ENCODE assay signal across 9 cellular contexts in genomic region chr1:93109578-93109977, GRCh38.
"Had no signal": no experiment of that assay in that cellular context is flagged by ENCODE, and none has a peak within 500 bp of the region (broad histone marks: within the 10 kb centered on the region; RNA-seq: fewer than 3 reads in every experiment).

No MANE protein-coding gene starts in this region.

- ATAC-seq: naive thymus-derived CD4-positive, alpha-beta T cell had no signal

- H3K27ac Mint-ChIP-seq: memory B cell; naive thymus-derived CD4-positive, alpha-beta T cell had no signal

- H3K27me3 Mint-ChIP-seq: activated naive CD8-positive, alpha-beta T cell; memory B cell; naive thymus-derived CD4-positive, alpha-beta T cell had no signal

- H3K4me3 Mint-ChIP-seq: activated naive CD8-positive, alpha-beta T cell; memory B cell had no signal

- DNase-seq: dorsolateral prefrontal cortex; naive thymus-derived CD4-positive, alpha-beta T cell; stimulated activated CD8-positive, alpha-beta memory T cell treated with anti-CD3 and anti-CD28 coated beads, Interleukin-4, amount 100 ng/mL, for 48 hours; stimulated activated naive CD4-positive, alpha-beta T cell treated with Interleukin-2 at 50 U/mL for 16 hours; T-helper 1 cell; T1000; thyroid gland had no signal
